ENCODE assay signal across 1 cellular context in the genomic region with DNA sequence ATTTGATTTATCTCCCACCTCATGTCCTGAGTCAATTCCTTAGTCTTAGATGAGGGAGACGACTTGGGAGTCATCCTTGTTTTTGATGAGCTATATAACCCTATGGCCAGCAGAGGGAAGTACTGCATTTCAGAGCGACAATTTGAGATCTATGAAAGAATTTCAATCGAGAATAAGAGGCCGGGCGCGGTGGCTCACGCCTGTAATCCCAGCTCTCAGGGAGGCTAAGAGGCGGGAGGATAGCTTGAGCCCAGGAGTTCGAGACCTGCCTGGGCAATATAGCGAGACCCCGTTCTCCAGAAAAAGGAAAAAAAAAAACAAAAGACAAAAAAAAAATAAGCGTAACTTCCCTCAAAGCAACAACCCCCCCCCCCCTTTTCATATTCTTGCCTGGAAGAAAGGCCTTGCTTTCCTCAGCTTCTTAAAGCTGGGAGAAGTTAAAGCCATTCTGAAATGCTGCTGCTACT.
A peak's percentile ranks its signal among the peaks of the same experiment; 100 is the strongest.
TF ChIP-seq lines count a peak whose summit lies in the region.

No MANE protein-coding gene starts in this region.

TF ChIP-seq in GM12878, 131 proteins besides CTCF, POLR2A, EP300 and RAD21:
- TF ChIP-seq ZBTB33 (IDR thresholded peaks at IDR 0.05) (peak; percentile 69; the same call in 1 of the 2 replicates), EED (IDR thresholded peaks at IDR 0.05; ENCODE audit: low read depth) (0 out of 2 replicates have a peak, but pooled peaks have one; percentile 23), SMC3 (IDR thresholded peaks at IDR 0.05; ENCODE audit: borderline replicate concordance, low read length) (peak; percentile 60), MLLT1 (IDR thresholded peaks at IDR 0.05) (peak; percentile 82)
